ENCODE assay signal across 7 cellular contexts in genomic region chr12:62224601-62225000, GRCh38.
"Had no signal": no experiment of that assay in that cellular context is flagged by ENCODE, and none has a peak within 500 bp of the region (broad histone marks: within the 10 kb centered on the region; RNA-seq: fewer than 3 reads in every experiment).

No MANE protein-coding gene starts in this region.

- ATAC-seq: GM12878 had no signal

- FAIRE-seq: GM12878, GM12891, GM12892, GM18507, GM19239 had no signal

- DNase-seq: GDM1, GF-D8 had no signal

- H3K4me3 ChIP-seq: GM12878 had no signal
